28 cellular contexts compared by ENCODE assay signal in genomic region chr3:69189487-69189886, GRCh38.
DNase-seq lines count a peak whose midpoint lies in the region; ATAC-seq, FAIRE-seq and TF ChIP-seq lines count a peak whose summit lies in the region.
"Had no signal": no experiment of that assay in that cellular context is flagged by ENCODE, and none has a peak within 500 bp of the region (broad histone marks: within the 10 kb centered on the region; RNA-seq: fewer than 3 reads in every experiment).

No MANE protein-coding gene starts in this region.

- RAD21 ChIA-PET in GM12878 (lab: Charles Lee; ENCODE audit: unreplicated experiment) = no interaction called here

- in situ Hi-C loops in GM12878 (cut with MboI) = no loop called here

- TF ChIP-seq CTCF in GM12878 (IDR thresholded peaks at IDR 0.05 in 2 of 3, conservative IDR thresholded peaks at IDR 0.05 in 1 of 3; ENCODE audit: control insufficient read depth in 2 of 3, extremely low read depth in 1 of 3, insufficient read depth in 1 of 3, low read depth in 3 of 3, low read length in 3 of 3) = no peak
- TF ChIP-seq CTCF in mesothelial cell of epicardium (IDR thresholded peaks at IDR 0.05; ENCODE audit: unreplicated experiment) = no peak
- no peak for TF ChIP-seq CTCF in omental fat pad (IDR thresholded peaks at IDR 0.05)

- intact Hi-C loops in GM12878 (cut with micrococcal nuclease; ENCODE audit: unreplicated experiment) = no loop called here

- no peaks in the 10 kb centered on the region for H3K9me3 Mint-ChIP-seq in mesothelial cell of epicardium
- H3K9me3 Mint-ChIP-seq: CD4-positive, alpha-beta memory T cell; GM23338; HFFc6 had no signal

- FAIRE-seq in GM12878 (lab: Jason Lieb, UNC) = peak; percentile 7
- no peak for FAIRE-seq in frontal cortex (lab: Jason Lieb, UNC)
- FAIRE-seq: A204.1, HepG2 had no signal

- CTCF ChIA-PET in GM12878 (lab: Yijun Ruan, JAX) = no interaction called here

- no peak overlapping the region for H3K9ac ChIP-seq in GM12878 (ENCODE audit: control insufficient read depth, insufficient read depth, low read length)
- H3K9ac ChIP-seq: BLaER1 treated with 17β-estradiol and CSF1 and Interleukin-3, amounts not matched to agents 10 nM and 100 nM had no signal

- H3K27ac ChIP-seq in GM12878 (ENCODE audit: control insufficient read depth, insufficient read depth) = no peak overlapping the region
- H3K27ac ChIP-seq: BLaER1 treated with 17β-estradiol and CSF1 and Interleukin-3, amounts not matched to agents 10 nM and 100 nM; PC-9; SJCRH30 had no signal

- H3K27me3 Mint-ChIP-seq in mesothelial cell of epicardium (ENCODE audit: low read depth) = no peaks in the 10 kb centered on the region
- H3K27me3 Mint-ChIP-seq: CD4-positive, alpha-beta memory T cell had no signal

- H3K4me1 ChIP-seq in GM12878 (ENCODE audit: control insufficient read depth, insufficient read depth, low read length) = no peaks in the 10 kb centered on the region
- H3K4me1 ChIP-seq: BLaER1 treated with 17β-estradiol and CSF1 and Interleukin-3, amounts not matched to agents 10 nM and 100 nM; SJCRH30 had no signal

- no peak for TF ChIP-seq POLR2A in GM12878 (IDR thresholded peaks at IDR 0.05; ENCODE audit: low read depth, low read length)

- peaks cover 37% of the 10 kb centered on the region for H3K36me3 Mint-ChIP-seq in mesothelial cell of epicardium

- no peaks in the 10 kb centered on the region; the same call in 2 of the 3 replicates for H3K9me3 ChIP-seq in GM12878 (replicated peaks; ENCODE audit: control insufficient read depth, insufficient read depth, low read length)
- H3K9me3 ChIP-seq: BLaER1 treated with 17β-estradiol and CSF1 and Interleukin-3, amounts not matched to agents 10 nM and 100 nM; HAP-1; SJCRH30 had no signal

- WGBS in GM12878 (ENCODE audit: insufficient coverage, insufficient replicate concordance, low lambda C conversion rate, missing lambda C conversion rate) = 14% methylated on average over 4 of the region's 4 CpGs

- TF ChIP-seq EP300 in GM12878 (IDR thresholded peaks at IDR 0.05; ENCODE audit: borderline replicate concordance in 1 of 2, control insufficient read depth in 1 of 2, low read depth in 2 of 2, low read length in 2 of 2) = no peak

- H2AFZ ChIP-seq in GM12878 (ENCODE audit: control insufficient read depth, low read depth, low read length) = no peak overlapping the region
- H2AFZ ChIP-seq: GM23338, PC-9 had no signal

- SMC1A ChIA-PET in GM12878 (lab: Charles Lee; ENCODE audit: uncharacterized antibody, unreplicated experiment) = no interaction called here

- H3K79me2 ChIP-seq in GM12878 (ENCODE audit: control insufficient read depth, insufficient read depth, low read length) = no peaks in the 10 kb centered on the region

- BruUV-seq in GM12878 (replicated peaks; lab: Mats Ljungman, UMichigan) = no TSS peak

- H3K27ac Mint-ChIP-seq in mesothelial cell of epicardium = peak overlapping the region; percentile 71
- H3K27ac Mint-ChIP-seq: GM23338, HFFc6 had no signal

- no peaks in the 10 kb centered on the region for H3K36me3 ChIP-seq in GM12878 (ENCODE audit: control insufficient read depth in 2 of 2, insufficient read depth in 2 of 2, low read length in 1 of 2)
- H3K36me3 ChIP-seq: HAP-1, SJCRH30 had no signal

- H3K4me2 ChIP-seq in GM12878 (ENCODE audit: control insufficient read depth, insufficient read depth) = no peak overlapping the region
- H3K4me2 ChIP-seq: BLaER1 treated with 17β-estradiol and CSF1 and Interleukin-3, amounts not matched to agents 10 nM and 100 nM; GM23338; PC-9 had no signal

- H4K20me1 ChIP-seq in GM12878 (ENCODE audit: control insufficient read depth, insufficient read depth) = no peaks in the 10 kb centered on the region

- no peak for DNase-seq in GM12878 (ENCODE audit: low read depth, low spot score)
- DNase-seq in mesothelial cell of epicardium (ENCODE audit: low spot score in 2 of 2, unreplicated experiment in 2 of 2) = no peak
- no peak for DNase-seq in dedifferentiated amniotic fluid mesenchymal stem cell (ENCODE audit: extremely low spot score)
- DNase-seq in omental fat pad (ENCODE audit: low spot score) = no peak
- no peak for DNase-seq in frontal cortex (ENCODE audit: low spot score in 2 of 2)
- DNase-seq: AML-193; CD4-positive, alpha-beta memory T cell; COR-L47; DMS53; HFFc6; Karpas-422; MV-4-11; NCI-H1105; NCI-H2029; NCI-H446; NCI-H524 treated with DMSO at 0.1 percent for 48 hours; NCI-H774; PC-9; SJCRH30 had no signal

- no peak overlapping the region for H3K4me3 Mint-ChIP-seq in mesothelial cell of epicardium
- H3K4me3 Mint-ChIP-seq: CD4-positive, alpha-beta memory T cell; GM23338; HFFc6 had no signal

- no peaks in the 10 kb centered on the region for H3K4me1 Mint-ChIP-seq in mesothelial cell of epicardium
- H3K4me1 Mint-ChIP-seq: GM23338 had no signal

- no peaks in the 10 kb centered on the region for H3K27me3 ChIP-seq in GM12878 (replicated peaks in 1 of 2; ENCODE audit: control insufficient read depth in 2 of 2, insufficient read depth in 2 of 2, low read length in 1 of 2)
- H3K27me3 ChIP-seq: BLaER1 treated with 17β-estradiol and CSF1 and Interleukin-3, amounts not matched to agents 10 nM and 100 nM; SJCRH30 had no signal

- POLR2A ChIA-PET in GM12878 (lab: Charles Lee) = interaction anchor here (0.6 kb wide), 1 partner anchor 11 kb away, joined by 4 read pairs; no protein-coding TSS in a partner anchor

- ATAC-seq in GM18861 (IDR thresholded peaks at IDR 0.05; ENCODE audit: unreplicated experiment) (peak; percentile 84), HG03060 (IDR thresholded peaks at IDR 0.05; ENCODE audit: low read depth, unreplicated experiment) (peak; percentile 67), GM12878 (peak; percentile 65), omental fat pad (ENCODE audit: low FRiP score) (no peak)
- ATAC-seq: GM23338, HepG2, Right ventricle myocardium inferior, SK-N-SH treated with all-trans-retinoic acid at 6 μM for 48 hours had no signal

- no peak overlapping the region for H3K4me3 ChIP-seq in GM12878
- H3K4me3 ChIP-seq: BLaER1 treated with 17β-estradiol and CSF1 and Interleukin-3, amounts not matched to agents 10 nM and 100 nM; GM23338; HAP-1; PC-9; SJCRH30 had no signal

- TF ChIP-seq RAD21 in GM12878 (IDR thresholded peaks at IDR 0.05; ENCODE audit: insufficient read depth, low read depth, low read length) = no peak

TF ChIP-seq in GM12878, 131 proteins besides CTCF, POLR2A, EP300 and RAD21 (continues in another document):
- TF ChIP-seq RBBP5 (conservative IDR thresholded peaks at IDR 0.05) = no peak
- no peak for TF ChIP-seq MYC (IDR thresholded peaks at IDR 0.05; ENCODE audit: insufficient read depth, insufficient read length, insufficient replicate concordance, low read length, severe bottlenecking)
- TF ChIP-seq ZNF592 (IDR thresholded peaks at IDR 0.05) = no peak
- 0 out of 4 replicates have a peak, but pooled peaks of 1 of the 2 experiments have one; percentile 9 for TF ChIP-seq BHLHE40 (IDR thresholded peaks at IDR 0.05; ENCODE audit: borderline replicate concordance in 1 of 2, low read depth in 2 of 2, low read length in 1 of 2)
- no peak for TF ChIP-seq ZNF384 (IDR thresholded peaks at IDR 0.05; ENCODE audit: borderline replicate concordance, low read depth, low read length)
